Comparison of ENCODE assay signal across 8 cellular contexts in genomic region chr2:69436937-69437750, GRCh38. TPM values are rescaled to one million over a fixed set of nuclear protein-coding genes. Genes with fewer than 3 reads are reported as not detected.
DNase-seq lines count a peak whose midpoint lies in the region; ATAC-seq and TF ChIP-seq lines count a peak whose summit lies in the region.

NFU1 (minus strand) TSS chr2:69437435; CDS start chr2:69437422, 13 bp downstream.

- H3K9me3 ChIP-seq in trophoblast cell (ENCODE audit: insufficient read depth, low read depth, low read length) = no peaks in the 10 kb centered on the region
- H3K9me3 ChIP-seq in transverse colon = no peaks in the 10 kb centered on the region

- H3K4ac ChIP-seq in trophoblast cell (ENCODE audit: low read depth, low read length) = peak within 1 kb of the TSS; percentile 35

- H3K4me3 Mint-ChIP-seq in activated naive CD8-positive, alpha-beta T cell treated with anti-CD3 and anti-CD28 coated beads, Interleukin-2, amount 50 U/mL, for 24 hours = peak within 1 kb of the TSS; percentile 95

- H3K23ac ChIP-seq in trophoblast cell (ENCODE audit: low read length) = no peak within 1 kb of the TSS

- peak within 1 kb of the TSS; percentile 77 for H2BK5ac ChIP-seq in trophoblast cell (ENCODE audit: low read depth, low read length, poor library complexity)

- H4K91ac ChIP-seq in trophoblast cell (ENCODE audit: low read depth, low read length) = peak within 1 kb of the TSS; percentile 82

- in situ Hi-C loops in transverse colon (cut with MboI; ENCODE audit: low pct_ligation_motif_present in 1 of 4, low pct_unique_long_range_greater_than_20kb in 1 of 4, low sequenced_read_pairs in 3 of 4) = no loop called here

- peak; percentile 83 for TF ChIP-seq POLR2A in transverse colon (IDR thresholded peaks at IDR 0.05)

- peak within 1 kb of the TSS; percentile 92 for H3K27ac ChIP-seq in trophoblast cell (ENCODE audit: low read depth, low read length)
- peak within 1 kb of the TSS; percentile 92 to 98 (median 96) for H3K27ac ChIP-seq in transverse colon

- peak within 1 kb of the TSS; percentile 81 for H2BK120ac ChIP-seq in trophoblast cell (ENCODE audit: insufficient read depth, low read length, poor library complexity)

- intact Hi-C loops in Right ventricle myocardium superior (cut with DNase I) (no loop called here), transverse colon (cut with DNase I; ENCODE audit: low total_unique reads) (loop anchor here (2.0 to 10.0 kb wide), 2 partner anchors 50 to 208 kb away; partner anchors contain the start of genes AAK1 and GFPT1)

- H3K14ac ChIP-seq in trophoblast cell (ENCODE audit: low read length) = peak within 1 kb of the TSS; percentile 86

- H3K4me2 ChIP-seq in trophoblast cell (ENCODE audit: low read length) = peak within 1 kb of the TSS; percentile 87

- peak within 1 kb of the TSS; percentile 91 for H3K18ac ChIP-seq in trophoblast cell (ENCODE audit: low read length)

- H3K36me3 Mint-ChIP-seq in activated naive CD8-positive, alpha-beta T cell treated with anti-CD3 and anti-CD28 coated beads, Interleukin-2, amount 50 U/mL, for 24 hours (ENCODE audit: low read depth) = peaks cover 7% of the 10 kb centered on the region

- no peaks in the 10 kb centered on the region for H3K9me3 Mint-ChIP-seq in activated naive CD8-positive, alpha-beta T cell treated with anti-CD3 and anti-CD28 coated beads, Interleukin-2, amount 50 U/mL, for 24 hours

- peak within 1 kb of the TSS; percentile 94 for H3K9ac ChIP-seq in trophoblast cell (ENCODE audit: low read length)

- peak; percentile 96 for ATAC-seq in HG02763 (IDR thresholded peaks at IDR 0.05; ENCODE audit: unreplicated experiment)
- peak; percentile 96 for ATAC-seq in activated naive CD8-positive, alpha-beta T cell treated with anti-CD3 and anti-CD28 coated beads, Interleukin-2, amount 50 U/mL, for 24 hours
- ATAC-seq in Right ventricle myocardium superior (ENCODE audit: poor library complexity) = peak; percentile 99

- H3K27me3 Mint-ChIP-seq in activated naive CD8-positive, alpha-beta T cell treated with anti-CD3 and anti-CD28 coated beads, Interleukin-2, amount 50 U/mL, for 24 hours = no peaks in the 10 kb centered on the region

- H2AK5ac ChIP-seq in trophoblast cell (ENCODE audit: low read length) = no peak within 1 kb of the TSS

- peak within 1 kb of the TSS; percentile 78 for H2AFZ ChIP-seq in trophoblast cell (ENCODE audit: insufficient read depth, low read length, poor library complexity)

- peak within 1 kb of the TSS; percentile 85 for H4K12ac ChIP-seq in trophoblast cell (ENCODE audit: low read depth, low read length)

- no CpG with 5 or more reads among the region's 60 CpGs for WGBS in trophoblast cell (ENCODE audit: extremely low coverage, insufficient coverage, insufficient read length)
- 0% methylated on average over 38 of the region's 60 CpGs; no CpG with 5 or more reads in 1 of the 2 donors for WGBS in transverse colon (ENCODE audit: low coverage in 1 of 2), 2 donors

- peak within 1 kb of the TSS; percentile 96 for H3K27ac Mint-ChIP-seq in activated naive CD8-positive, alpha-beta T cell treated with anti-CD3 and anti-CD28 coated beads, Interleukin-2, amount 50 U/mL, for 24 hours

- H3K79me2 ChIP-seq in trophoblast cell (ENCODE audit: control insufficient read depth, insufficient read depth, low read length, poor library complexity) = peaks cover 6% of the 10 kb centered on the region

- peak within 1 kb of the TSS; percentile 94 for H4K8ac ChIP-seq in trophoblast cell (ENCODE audit: low read depth, low read length)

- DNase-seq in NCI-H1417 treated with DMSO at 0.1 percent for 48 hours (lab: John Stamatoyannopoulos, UW) (peak; percentile 87), SW480 (ENCODE audit: low spot score) (peak; percentile 97), Right ventricle myocardium superior (peak; percentile 96), trophoblast cell (peak; percentile 97), transverse colon (peak; percentile 91)
- peak; percentile 93 for DNase-seq in activated naive CD8-positive, alpha-beta T cell treated with anti-CD3 and anti-CD28 coated beads, Interleukin-2, amount 50 U/mL, for 24 hours

- H2BK12ac ChIP-seq in trophoblast cell (ENCODE audit: low read length) = peak within 1 kb of the TSS; percentile 63

- no peak for TF ChIP-seq EP300 in transverse colon (IDR thresholded peaks at IDR 0.05; ENCODE audit: low read depth)

- TF ChIP-seq CTCF in GM12874 (IDR thresholded peaks at IDR 0.05; ENCODE audit: insufficient read depth, low read depth, low read length) (peak; percentile 80), transverse colon (IDR thresholded peaks at IDR 0.05) (peak; percentile 55 to 79 (median 65))

- peaks cover 35% of the 10 kb centered on the region for H3K4me1 Mint-ChIP-seq in activated naive CD8-positive, alpha-beta T cell treated with anti-CD3 and anti-CD28 coated beads, Interleukin-2, amount 50 U/mL, for 24 hours

- H3K36me3 ChIP-seq in trophoblast cell (ENCODE audit: control insufficient read depth in 1 of 2, insufficient read depth in 2 of 2, low read length in 2 of 2) (peaks cover 0 to 3% of the 10 kb centered on the region in 2 experiments), transverse colon (no peaks in the 10 kb centered on the region)

- H3K4me1 ChIP-seq in trophoblast cell (ENCODE audit: control insufficient read depth in 1 of 2, insufficient read depth in 2 of 2, low read length in 2 of 2) (peaks cover 6 to 7% of the 10 kb centered on the region in 2 experiments), transverse colon (peaks cover 14 to 24% (median 21%) of the 10 kb centered on the region in 4 donors)

- H3K27me3 ChIP-seq in trophoblast cell (ENCODE audit: insufficient read depth, low read length) (no peaks in the 10 kb centered on the region), transverse colon (no peaks in the 10 kb centered on the region)

- H3K4me3 ChIP-seq in trophoblast cell (ENCODE audit: low read depth, low read length) (peak within 1 kb of the TSS; percentile 89), transverse colon (peak within 1 kb of the TSS; percentile 59 to 93 (median 73))

- peaks cover 8% of the 10 kb centered on the region for H3K79me1 ChIP-seq in trophoblast cell (ENCODE audit: low read length)

RNA-seq across cellular contexts. Expression of gene NFU1, which starts in this region (rescaled TPM):
- 134 TPM for total RNA-seq in Right ventricle myocardium superior
- 85.9 and 87.5 TPM in 2 replicates for polyA plus RNA-seq in trophoblast cell (2013)
- total RNA-seq in transverse colon = 10 to 100 TPM in 3 of 4 donors, 1 to 10 TPM in 1; 6.7 to 84.8 (median 45.0) TPM

Comparison
In these comparisons a context has a peak if more than half of its experiments do, and no peak if none do; other contexts are left out.
1. Peak in every context shown above with its lines: DNase-seq, ATAC-seq, H3K4me3 ChIP-seq and H3K27ac ChIP-seq.